1 cellular context compared by ENCODE assay signal in the genomic region with DNA sequence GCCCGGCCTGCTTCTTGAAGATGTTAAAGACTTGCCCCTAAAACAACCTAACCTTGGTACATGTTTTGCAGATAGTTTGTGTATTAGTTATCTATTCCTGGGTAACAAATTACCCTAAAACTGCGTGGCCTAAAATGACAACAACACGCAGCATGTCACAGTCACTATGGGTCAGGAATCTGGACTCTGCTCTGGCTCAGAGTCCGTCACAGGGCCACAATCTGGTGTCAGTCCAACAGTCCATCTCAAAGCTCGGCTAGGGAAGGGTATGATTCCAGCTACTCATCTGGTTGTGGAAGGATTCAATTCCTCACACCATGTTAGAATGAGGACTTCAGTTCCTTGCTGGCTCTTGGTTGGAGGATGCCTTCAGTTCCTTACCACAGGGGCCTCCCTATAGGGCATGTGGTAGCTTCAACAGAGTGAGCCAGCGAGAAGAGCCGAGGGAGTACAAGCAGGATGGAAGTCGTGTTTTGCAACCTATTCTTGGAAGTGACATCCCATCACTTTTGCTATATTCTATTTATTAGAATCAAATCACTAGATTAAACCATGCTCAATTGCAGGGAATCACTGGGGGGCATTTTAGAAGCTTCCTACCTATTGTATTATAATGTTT.
TF ChIP-seq lines count a peak whose summit lies in the region.

No MANE protein-coding gene starts in this region.

TF ChIP-seq in HepG2, 621 proteins besides CTCF, POLR2A, EP300 and RAD21 (continued from another document):
- TF ChIP-seq SPEN (CRISPR knock-in tag; IDR thresholded peaks at IDR 0.05; ENCODE audit: low read depth) (no peak), KDM2A (CRISPR knock-in tag; IDR thresholded peaks at IDR 0.05; ENCODE audit: borderline replicate concordance, low read depth) (no peak), HDAC2 (CRISPR knock-in tag; IDR thresholded peaks at IDR 0.05) (peak; percentile 21; the same call in 1 of the 2 replicates), ZNF761 (CRISPR knock-in tag; conservative IDR thresholded peaks at IDR 0.05) (no peak), PCBP2 (optimal IDR thresholded peaks at IDR 0.05; ENCODE audit: low read depth, low read length, poor library complexity, severe bottlenecking) (no peak), ZFY (CRISPR knock-in tag; IDR thresholded peaks at IDR 0.05) (no peak), NR2F1 (CRISPR knock-in tag; IDR thresholded peaks at IDR 0.05) (peak; percentile 20 to 46; a peak in 1 of 4 replicates), MIXL1 (CRISPR knock-in tag; IDR thresholded peaks at IDR 0.05) (0 out of 2 replicates have a peak, but pooled peaks have one; percentile 26), NFATC3 (CRISPR knock-in tag; IDR thresholded peaks at IDR 0.05) (no peak), POGZ (CRISPR knock-in tag; IDR thresholded peaks at IDR 0.05) (peak; percentile 69)
- TF ChIP-seq, protein P1, sequence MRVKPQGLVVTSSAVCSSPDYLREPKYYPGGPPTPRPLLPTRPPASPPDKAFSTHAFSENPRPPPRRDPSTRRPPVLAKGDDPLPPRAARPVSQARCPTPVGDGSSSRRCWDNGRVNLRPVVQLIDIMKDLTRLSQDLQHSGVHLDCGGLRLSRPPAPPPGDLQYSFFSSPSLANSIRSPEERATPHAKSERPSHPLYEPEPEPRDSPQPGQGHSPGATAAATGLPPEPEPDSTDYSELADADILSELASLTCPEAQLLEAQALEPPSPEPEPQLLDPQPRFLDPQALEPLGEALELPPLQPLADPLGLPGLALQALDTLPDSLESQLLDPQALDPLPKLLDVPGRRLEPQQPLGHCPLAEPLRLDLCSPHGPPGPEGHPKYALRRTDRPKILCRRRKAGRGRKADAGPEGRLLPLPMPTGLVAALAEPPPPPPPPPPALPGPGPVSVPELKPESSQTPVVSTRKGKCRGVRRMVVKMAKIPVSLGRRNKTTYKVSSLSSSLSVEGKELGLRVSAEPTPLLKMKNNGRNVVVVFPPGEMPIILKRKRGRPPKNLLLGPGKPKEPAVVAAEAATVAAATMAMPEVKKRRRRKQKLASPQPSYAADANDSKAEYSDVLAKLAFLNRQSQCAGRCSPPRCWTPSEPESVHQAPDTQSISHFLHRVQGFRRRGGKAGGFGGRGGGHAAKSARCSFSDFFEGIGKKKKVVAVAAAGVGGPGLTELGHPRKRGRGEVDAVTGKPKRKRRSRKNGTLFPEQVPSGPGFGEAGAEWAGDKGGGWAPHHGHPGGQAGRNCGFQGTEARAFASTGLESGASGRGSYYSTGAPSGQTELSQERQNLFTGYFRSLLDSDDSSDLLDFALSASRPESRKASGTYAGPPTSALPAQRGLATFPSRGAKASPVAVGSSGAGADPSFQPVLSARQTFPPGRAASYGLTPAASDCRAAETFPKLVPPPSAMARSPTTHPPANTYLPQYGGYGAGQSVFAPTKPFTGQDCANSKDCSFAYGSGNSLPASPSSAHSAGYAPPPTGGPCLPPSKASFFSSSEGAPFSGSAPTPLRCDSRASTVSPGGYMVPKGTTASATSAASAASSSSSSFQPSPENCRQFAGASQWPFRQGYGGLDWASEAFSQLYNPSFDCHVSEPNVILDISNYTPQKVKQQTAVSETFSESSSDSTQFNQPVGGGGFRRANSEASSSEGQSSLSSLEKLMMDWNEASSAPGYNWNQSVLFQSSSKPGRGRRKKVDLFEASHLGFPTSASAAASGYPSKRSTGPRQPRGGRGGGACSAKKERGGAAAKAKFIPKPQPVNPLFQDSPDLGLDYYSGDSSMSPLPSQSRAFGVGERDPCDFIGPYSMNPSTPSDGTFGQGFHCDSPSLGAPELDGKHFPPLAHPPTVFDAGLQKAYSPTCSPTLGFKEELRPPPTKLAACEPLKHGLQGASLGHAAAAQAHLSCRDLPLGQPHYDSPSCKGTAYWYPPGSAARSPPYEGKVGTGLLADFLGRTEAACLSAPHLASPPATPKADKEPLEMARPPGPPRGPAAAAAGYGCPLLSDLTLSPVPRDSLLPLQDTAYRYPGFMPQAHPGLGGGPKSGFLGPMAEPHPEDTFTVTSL (CRISPR knock-in tag; IDR thresholded peaks at IDR 0.05; ENCODE audit: borderline replicate concordance): peak; percentile 36; the same call in 1 of the 2 replicates
- TF ChIP-seq, protein P2, sequence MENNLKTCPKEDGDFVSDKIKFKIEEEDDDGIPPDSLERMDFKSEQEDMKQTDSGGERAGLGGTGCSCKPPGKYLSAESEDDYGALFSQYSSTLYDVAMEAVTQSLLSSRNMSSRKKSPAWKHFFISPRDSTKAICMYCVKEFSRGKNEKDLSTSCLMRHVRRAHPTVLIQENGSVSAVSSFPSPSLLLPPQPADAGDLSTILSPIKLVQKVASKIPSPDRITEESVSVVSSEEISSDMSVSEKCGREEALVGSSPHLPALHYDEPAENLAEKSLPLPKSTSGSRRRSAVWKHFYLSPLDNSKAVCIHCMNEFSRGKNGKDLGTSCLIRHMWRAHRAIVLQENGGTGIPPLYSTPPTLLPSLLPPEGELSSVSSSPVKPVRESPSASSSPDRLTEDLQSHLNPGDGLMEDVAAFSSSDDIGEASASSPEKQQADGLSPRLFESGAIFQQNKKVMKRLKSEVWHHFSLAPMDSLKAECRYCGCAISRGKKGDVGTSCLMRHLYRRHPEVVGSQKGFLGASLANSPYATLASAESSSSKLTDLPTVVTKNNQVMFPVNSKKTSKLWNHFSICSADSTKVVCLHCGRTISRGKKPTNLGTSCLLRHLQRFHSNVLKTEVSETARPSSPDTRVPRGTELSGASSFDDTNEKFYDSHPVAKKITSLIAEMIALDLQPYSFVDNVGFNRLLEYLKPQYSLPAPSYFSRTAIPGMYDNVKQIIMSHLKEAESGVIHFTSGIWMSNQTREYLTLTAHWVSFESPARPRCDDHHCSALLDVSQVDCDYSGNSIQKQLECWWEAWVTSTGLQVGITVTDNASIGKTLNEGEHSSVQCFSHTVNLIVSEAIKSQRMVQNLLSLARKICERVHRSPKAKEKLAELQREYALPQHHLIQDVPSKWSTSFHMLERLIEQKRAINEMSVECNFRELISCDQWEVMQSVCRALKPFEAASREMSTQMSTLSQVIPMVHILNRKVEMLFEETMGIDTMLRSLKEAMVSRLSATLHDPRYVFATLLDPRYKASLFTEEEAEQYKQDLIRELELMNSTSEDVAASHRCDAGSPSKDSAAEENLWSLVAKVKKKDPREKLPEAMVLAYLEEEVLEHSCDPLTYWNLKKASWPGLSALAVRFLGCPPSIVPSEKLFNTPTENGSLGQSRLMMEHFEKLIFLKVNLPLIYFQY (CRISPR knock-in tag; IDR thresholded peaks at IDR 0.05; ENCODE audit: borderline replicate concordance): no peak
- TF ChIP-seq, protein P3, sequence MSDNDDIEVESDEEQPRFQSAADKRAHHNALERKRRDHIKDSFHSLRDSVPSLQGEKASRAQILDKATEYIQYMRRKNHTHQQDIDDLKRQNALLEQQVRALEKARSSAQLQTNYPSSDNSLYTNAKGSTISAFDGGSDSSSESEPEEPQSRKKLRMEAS (IDR thresholded peaks at IDR 0.05): peak; percentile 19; the same call in 1 of the 2 replicates
- TF ChIP-seq, protein P4, sequence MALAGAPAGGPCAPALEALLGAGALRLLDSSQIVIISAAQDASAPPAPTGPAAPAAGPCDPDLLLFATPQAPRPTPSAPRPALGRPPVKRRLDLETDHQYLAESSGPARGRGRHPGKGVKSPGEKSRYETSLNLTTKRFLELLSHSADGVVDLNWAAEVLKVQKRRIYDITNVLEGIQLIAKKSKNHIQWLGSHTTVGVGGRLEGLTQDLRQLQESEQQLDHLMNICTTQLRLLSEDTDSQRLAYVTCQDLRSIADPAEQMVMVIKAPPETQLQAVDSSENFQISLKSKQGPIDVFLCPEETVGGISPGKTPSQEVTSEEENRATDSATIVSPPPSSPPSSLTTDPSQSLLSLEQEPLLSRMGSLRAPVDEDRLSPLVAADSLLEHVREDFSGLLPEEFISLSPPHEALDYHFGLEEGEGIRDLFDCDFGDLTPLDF (CRISPR knock-in tag; IDR thresholded peaks at IDR 0.05): no peak
- TF ChIP-seq, protein P5, sequence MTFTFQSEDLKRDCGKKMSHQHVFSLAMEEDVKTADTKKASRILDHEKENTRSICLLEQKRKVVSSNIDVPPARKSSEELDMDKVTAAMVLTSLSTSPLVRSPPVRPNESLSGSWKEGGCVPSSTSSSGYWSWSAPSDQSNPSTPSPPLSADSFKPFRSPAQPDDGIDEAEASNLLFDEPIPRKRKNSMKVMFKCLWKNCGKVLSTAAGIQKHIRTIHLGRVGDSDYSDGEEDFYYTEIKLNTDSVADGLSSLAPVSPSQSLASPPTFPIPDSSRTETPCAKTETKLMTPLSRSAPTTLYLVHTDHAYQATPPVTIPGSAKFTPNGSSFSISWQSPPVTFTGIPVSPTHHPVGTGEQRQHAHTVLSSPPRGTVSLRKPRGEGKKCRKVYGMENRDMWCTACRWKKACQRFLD (CRISPR knock-in tag; IDR thresholded peaks at IDR 0.05; ENCODE audit: borderline replicate concordance): no peak
